In genomic region chr6:13818341-13818740, GRCh38 we compare ENCODE assay signal across 1 cellular context.
TF ChIP-seq lines count a peak whose summit lies in the region.

No MANE protein-coding gene starts in this region.

TF ChIP-seq in GM23338, 12 proteins besides CTCF, POLR2A, EP300 and RAD21 (continued from another document):
- TF ChIP-seq REST (IDR thresholded peaks at IDR 0.05; ENCODE audit: unreplicated experiment) = no peak
